In genomic region chr18:26471027-26471426, GRCh38 we compare ENCODE assay signal across 20 cellular contexts.
DNase-seq lines count a peak whose midpoint lies in the region; ATAC-seq and TF ChIP-seq lines count a peak whose summit lies in the region.
"Had no signal": no experiment of that assay in that cellular context is flagged by ENCODE, and none has a peak within 500 bp of the region (broad histone marks: within the 10 kb centered on the region; RNA-seq: fewer than 3 reads in every experiment).

No MANE protein-coding gene starts in this region.

- DNase-seq in A172 (ENCODE audit: low spot score) (peak; percentile 73), HK-2 (ENCODE audit: unreplicated experiment) (peak; percentile 26), iris pigment epithelial cell (ENCODE audit: low read depth) (peak; percentile 82), coronary artery (ENCODE audit: low spot score) (no peak), left colon (no peak), LoVo (ENCODE audit: low spot score) (no peak)
- DNase-seq: activated CD4-positive, alpha-beta T cell treated with anti-CD3 and anti-CD28 coated beads, Interleukin-2, amount 50 U/mL, for 4 hours; activated naive CD4-positive, alpha-beta T cell treated with anti-CD3 and anti-CD28 coated beads, Interleukin-2, amount 50 U/mL, for 16 hours; CD4-positive, alpha-beta T cell; effector CD8-positive, alpha-beta T cell; esophagus squamous epithelium; heart right ventricle; mucosa of descending colon; NCI-H446 treated with DMSO at 0.1 percent for 48 hours; sigmoid colon; T-helper 9 cell had no signal

- H3K4me3 ChIP-seq in coronary artery, result no peak overlapping the region
- H3K4me3 ChIP-seq: breast epithelium, esophagus squamous epithelium, heart right ventricle, mucosa of descending colon, sigmoid colon, SJSA1 had no signal

- ATAC-seq in GM18498 (IDR thresholded peaks at IDR 0.05; ENCODE audit: unreplicated experiment) (no peak), left colon (no peak)
- ATAC-seq: mucosa of descending colon had no signal

- intact Hi-C loops in left colon (cut with DNase I, micrococcal nuclease), result no loop called here

- no peak for TF ChIP-seq CTCF in coronary artery (IDR thresholded peaks at IDR 0.05)

- H3K27ac ChIP-seq in angular gyrus (ENCODE audit: low read depth, low read length), result peak overlapping the region; percentile 76
- H3K27ac ChIP-seq in coronary artery, result no peak overlapping the region
- H3K27ac ChIP-seq: breast epithelium, esophagus squamous epithelium, heart right ventricle, sigmoid colon, SJSA1 had no signal

Comparison
In these comparisons a context has a peak if more than half of its experiments do, and no peak if none do; other contexts are left out.
1. DNase-seq: peak in A172 (single experiment), HK-2 (single experiment) and iris pigment epithelial cell (single experiment); none in coronary artery (single experiment), left colon (0 of 2) and LoVo (single experiment).